Comparison of ENCODE assay signal across 22 cellular contexts in the genomic region with DNA sequence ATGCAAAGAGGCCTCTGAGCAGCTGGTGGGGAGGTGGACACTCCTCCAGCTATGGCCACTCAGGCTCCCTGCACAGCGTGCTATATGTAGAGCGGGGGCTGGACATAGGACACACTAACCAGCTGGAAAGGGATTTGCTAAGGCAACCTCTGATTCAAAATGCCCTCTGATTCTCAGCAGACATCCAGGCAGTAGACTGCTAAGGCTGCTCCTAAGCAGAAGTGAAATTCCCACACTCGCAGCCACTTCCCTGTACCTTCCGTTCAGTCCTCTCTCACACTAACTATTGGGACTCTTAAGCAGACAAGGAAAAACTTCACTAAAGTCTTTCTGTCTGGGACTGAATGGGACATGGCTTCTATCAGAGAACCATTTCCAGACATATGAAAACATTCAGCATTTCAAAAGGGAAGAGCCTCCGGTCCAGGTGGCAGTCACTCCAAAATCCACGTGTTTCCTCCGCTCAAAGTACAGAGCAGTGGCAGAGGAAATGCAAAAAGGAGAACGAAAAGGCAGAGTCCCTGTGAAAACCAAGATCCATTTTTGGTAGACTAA.
A peak's percentile ranks its signal among the peaks of the same experiment; 100 is the strongest.
DNase-seq lines count a peak whose midpoint lies in the region; TF ChIP-seq lines count a peak whose summit lies in the region.
"Had no signal": no experiment of that assay in that cellular context is flagged by ENCODE, and none has a peak within 500 bp of the region (broad histone marks: within the 10 kb centered on the region; RNA-seq: fewer than 3 reads in every experiment).

No MANE protein-coding gene starts in this region.

- H2AFZ ChIP-seq in OCI-LY3 (ENCODE audit: low read depth, low read length), result no peak overlapping the region
- H2AFZ ChIP-seq: GM23248 had no signal

- H3K36me3 Mint-ChIP-seq in activated CD4-positive, alpha-beta T cell treated with anti-CD3 and anti-CD28 coated beads, Interleukin-2, amount 10 ng/mL, durations not matched to agents 24 days and 14 days (ENCODE audit: low read depth), result no peaks in the 10 kb centered on the region
- H3K36me3 Mint-ChIP-seq in MCF 10A (ENCODE audit: insufficient read depth, unreplicated experiment) (peaks cover 9% of the 10 kb centered on the region), glutamatergic neuron (ENCODE audit: unreplicated experiment) (no peaks in the 10 kb centered on the region)

- DNase-seq in activated CD4-positive, alpha-beta T cell treated with anti-CD3 and anti-CD28 coated beads, Interleukin-2, amount 10 ng/mL, durations not matched to agents 24 days and 14 days, result peak; percentile 27
- no peak for DNase-seq in activated CD4-positive, alpha-beta T cell treated with anti-CD3 and anti-CD28 coated beads, Interleukin-2, amount 50 U/mL, for 1 hour
- peak; percentile 9 for DNase-seq in inferior parietal cortex (ENCODE audit: extremely low spot score)
- DNase-seq in MCF 10A (ENCODE audit: unreplicated experiment), result no peak
- no peak for DNase-seq in glutamatergic neuron
- no peak for DNase-seq in DMS53 (lab: John Stamatoyannopoulos, UW)
- DNase-seq: CD4-positive, alpha-beta T cell; GM23248; HCEC 1CT; Karpas-422; NCI-H1048; NCI-H1417; NCI-H1694; NCI-H2029 treated with DMSO at 0.1 percent for 48 hours; NCI-H2227 treated with DMSO at 0.1 percent for 48 hours; NCI-H526 treated with DMSO at 0.1 percent for 48 hours; OCI-M1; Peyer's patch; SHP77 treated with DMSO at 0.1 percent for 48 hours had no signal

- CTCF ChIA-PET in MCF 10A (lab: Yijun Ruan, JAX), result no interaction called here

- H3K27ac ChIP-seq in OCI-LY3 (ENCODE audit: low read length), result no peak overlapping the region
- H3K27ac ChIP-seq: BLaER1, GM23248, Peyer's patch, SK-N-MC had no signal

- no peak overlapping the region for H3K4me3 Mint-ChIP-seq in activated CD4-positive, alpha-beta T cell treated with anti-CD3 and anti-CD28 coated beads, Interleukin-2, amount 10 ng/mL, durations not matched to agents 24 days and 14 days
- H3K4me3 Mint-ChIP-seq in MCF 10A (ENCODE audit: unreplicated experiment) (no peak overlapping the region), glutamatergic neuron (ENCODE audit: unreplicated experiment) (no peak overlapping the region)
- H3K4me3 Mint-ChIP-seq: CD4-positive, alpha-beta T cell had no signal

- H3K4me3 ChIP-seq in OCI-LY3 (ENCODE audit: low read length), result no peak overlapping the region; the same call in 1 of the 2 replicates
- H3K4me3 ChIP-seq: BLaER1, GM23248, Peyer's patch, SK-N-MC had no signal

- H3K27me3 ChIP-seq in OCI-LY3 (ENCODE audit: low read depth, low read length), result no peaks in the 10 kb centered on the region; the same call in 1 of the 2 replicates
- H3K27me3 ChIP-seq: BLaER1, Peyer's patch had no signal

- POLR2A ChIA-PET in MCF 10A (lab: Yijun Ruan, JAX), result no interaction called here

- no peak overlapping the region for H3K27ac Mint-ChIP-seq in activated CD4-positive, alpha-beta T cell treated with anti-CD3 and anti-CD28 coated beads, Interleukin-2, amount 10 ng/mL, durations not matched to agents 24 days and 14 days
- H3K27ac Mint-ChIP-seq in MCF 10A (ENCODE audit: low read depth, unreplicated experiment) (no peak overlapping the region), glutamatergic neuron (ENCODE audit: unreplicated experiment) (no peak overlapping the region)
- H3K27ac Mint-ChIP-seq: CD4-positive, alpha-beta T cell had no signal

- H4K20me1 ChIP-seq in OCI-LY3 (ENCODE audit: insufficient read depth, low read length), result no peaks in the 10 kb centered on the region
- H4K20me1 ChIP-seq: BLaER1 had no signal

- H3K9me3 Mint-ChIP-seq in activated CD4-positive, alpha-beta T cell treated with anti-CD3 and anti-CD28 coated beads, Interleukin-2, amount 10 ng/mL, durations not matched to agents 24 days and 14 days, result no peaks in the 10 kb centered on the region
- H3K9me3 Mint-ChIP-seq in MCF 10A (ENCODE audit: unreplicated experiment) (peaks cover 8% of the 10 kb centered on the region), glutamatergic neuron (ENCODE audit: unreplicated experiment) (no peaks in the 10 kb centered on the region)
- H3K9me3 Mint-ChIP-seq: CD4-positive, alpha-beta T cell had no signal

- H3K9me3 ChIP-seq in OCI-LY3 (ENCODE audit: insufficient read depth, low read length), result no peaks in the 10 kb centered on the region
- H3K9me3 ChIP-seq: BLaER1, Peyer's patch had no signal

- no peaks in the 10 kb centered on the region for H3K4me1 Mint-ChIP-seq in activated CD4-positive, alpha-beta T cell treated with anti-CD3 and anti-CD28 coated beads, Interleukin-2, amount 10 ng/mL, durations not matched to agents 24 days and 14 days
- H3K4me1 Mint-ChIP-seq in MCF 10A (ENCODE audit: insufficient read depth, unreplicated experiment), result peaks cover 2% of the 10 kb centered on the region
- no peaks in the 10 kb centered on the region for H3K4me1 Mint-ChIP-seq in glutamatergic neuron (ENCODE audit: low read depth, unreplicated experiment)

- no peaks in the 10 kb centered on the region for H3K27me3 Mint-ChIP-seq in activated CD4-positive, alpha-beta T cell treated with anti-CD3 and anti-CD28 coated beads, Interleukin-2, amount 10 ng/mL, durations not matched to agents 24 days and 14 days
- H3K27me3 Mint-ChIP-seq in MCF 10A (ENCODE audit: insufficient read depth, unreplicated experiment) (peaks cover 14% of the 10 kb centered on the region), glutamatergic neuron (ENCODE audit: unreplicated experiment) (no peaks in the 10 kb centered on the region)

- intact Hi-C loops in activated CD4-positive, alpha-beta T cell treated with anti-CD3 and anti-CD28 coated beads, Interleukin-2, amount 10 ng/mL, durations not matched to agents 24 days and 14 days (cut with micrococcal nuclease), result no loop called here
- intact Hi-C loops in MCF 10A (cut with micrococcal nuclease), result no loop called here

- peaks cover 27% of the 10 kb centered on the region for H3K4me1 ChIP-seq in OCI-LY3 (ENCODE audit: low read length)
- H3K4me1 ChIP-seq: BLaER1, Peyer's patch had no signal

- H3K9ac ChIP-seq in OCI-LY3 (ENCODE audit: low read length), result no peak overlapping the region
- H3K9ac ChIP-seq: BLaER1, GM23248 had no signal

- H3K36me3 ChIP-seq in OCI-LY3 (replicated peaks; ENCODE audit: low read depth, low read length), result no peaks in the 10 kb centered on the region
- H3K36me3 ChIP-seq: BLaER1, Peyer's patch had no signal

- TF ChIP-seq CTCF in OCI-LY3 (IDR thresholded peaks at IDR 0.05; ENCODE audit: low read depth, low read length) (no peak), MCF 10A (IDR thresholded peaks at IDR 0.05; ENCODE audit: unreplicated experiment) (no peak), glutamatergic neuron (IDR thresholded peaks at IDR 0.05; ENCODE audit: partially characterized antibody, unreplicated experiment) (no peak)

- peak overlapping the region; percentile 38 for H3K4me2 ChIP-seq in OCI-LY3 (ENCODE audit: low read length)
- H3K4me2 ChIP-seq: BLaER1 had no signal

- BruUV-seq in MCF 10A (replicated peaks; lab: Mats Ljungman, UMichigan), result no TSS peak

- no peaks in the 10 kb centered on the region for H3K79me2 ChIP-seq in OCI-LY3 (ENCODE audit: low read length)

Comparison
In these comparisons a context has a peak if more than half of its experiments do, and no peak if none do; other contexts are left out.
1. DNase-seq: peak in activated CD4-positive, alpha-beta T cell treated with anti-CD3 and anti-CD28 coated beads, Interleukin-2, amount 10 ng/mL, durations not matched to agents 24 days and 14 days (single experiment) and inferior parietal cortex (single experiment); none in activated CD4-positive, alpha-beta T cell treated with anti-CD3 and anti-CD28 coated beads, Interleukin-2, amount 50 U/mL, for 1 hour (single experiment), MCF 10A (single experiment), glutamatergic neuron (single experiment) and DMS53 (single experiment).